18 cellular contexts compared by ENCODE assay signal in the genomic region with DNA sequence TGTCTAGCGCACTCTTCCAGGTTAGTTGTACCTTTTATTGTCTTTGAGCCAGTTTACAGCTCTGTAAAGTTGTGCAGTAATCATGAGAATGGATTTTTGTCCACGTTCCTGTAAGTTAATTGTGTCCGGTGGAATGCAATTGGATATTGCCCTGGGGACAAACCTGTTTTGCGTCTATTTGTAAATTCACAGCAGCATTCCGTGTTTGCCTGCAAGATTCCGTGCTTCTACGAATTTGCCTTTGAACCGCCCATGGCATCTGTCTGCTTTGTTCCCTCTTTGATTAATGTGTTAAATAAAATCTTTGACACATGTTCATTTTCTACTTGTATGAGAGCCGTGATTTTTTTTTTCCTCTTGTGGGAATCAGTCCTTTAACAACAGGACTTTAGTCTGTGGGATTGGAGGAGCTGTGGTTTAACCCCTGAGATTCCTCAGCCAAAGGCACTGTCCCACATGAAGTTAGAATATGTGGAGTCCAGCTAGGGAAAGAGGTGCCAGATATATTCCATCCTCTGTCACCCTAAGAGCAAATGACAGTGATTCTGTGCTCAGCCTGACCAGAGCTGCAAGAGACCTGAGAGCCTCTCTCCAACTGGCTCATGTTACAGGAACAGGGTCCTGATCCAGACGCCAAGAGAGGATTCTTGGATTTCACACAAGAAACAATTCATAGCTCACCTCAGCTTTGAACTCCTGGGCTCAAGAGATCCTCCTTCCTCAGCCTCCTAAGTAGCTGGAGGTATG.
DNase-seq lines count a peak whose midpoint lies in the region; ATAC-seq, FAIRE-seq and TF ChIP-seq lines count a peak whose summit lies in the region.
"Had no signal": no experiment of that assay in that cellular context is flagged by ENCODE, and none has a peak within 500 bp of the region (broad histone marks: within the 10 kb centered on the region; RNA-seq: fewer than 3 reads in every experiment).

No MANE protein-coding gene starts in this region.

- H4K20me1 ChIP-seq in astrocyte (ENCODE audit: insufficient read depth, low read length), result no peaks in the 10 kb centered on the region

- no peak for TF ChIP-seq CTCF in astrocyte (IDR thresholded peaks at IDR 0.05; ENCODE audit: insufficient read depth, low read depth, low read length)
- TF ChIP-seq CTCF in omental fat pad (IDR thresholded peaks at IDR 0.05), result no peak

- DNase-seq in DMS114 treated with DMSO at 0.1 percent for 48 hours (lab: John Stamatoyannopoulos, UW; ENCODE audit: unreplicated experiment) (peak; percentile 16), LoVo (ENCODE audit: low spot score) (peak; percentile 72), astrocyte (ENCODE audit: low read depth) (no peak), myocyte (ENCODE audit: low read depth) (peak; percentile 5), omental fat pad (ENCODE audit: low spot score) (no peak), middle frontal gyrus (ENCODE audit: extremely low spot score, low spot score) (no peak), medulla oblongata (ENCODE audit: extremely low spot score) (no peak)
- DNase-seq: activated gamma-delta T cell treated with Interleukin-2 at 50 U/mL for 16 hours; GDM1; NCI-H187 treated with DMSO at 0.1 percent for 48 hours; NCI-H82; nucleus accumbens; stimulated activated CD4-positive, alpha-beta T cell treated with anti-CD3 and anti-CD28 coated beads, Interleukin-4, amount 100 ng/mL, for 4 hours had no signal

- no peaks in the 10 kb centered on the region for H3K79me2 ChIP-seq in astrocyte (ENCODE audit: insufficient read depth, low read length)

- H3K27ac ChIP-seq in astrocyte (ENCODE audit: low read depth, low read length), result no peak overlapping the region
- H3K27ac ChIP-seq: ascending aorta, esophagus muscularis mucosa had no signal

- no peak overlapping the region for H3K4me3 ChIP-seq in astrocyte (ENCODE audit: insufficient read depth, low read depth, low read length)
- H3K4me3 ChIP-seq: ascending aorta, esophagus muscularis mucosa had no signal

- no peaks in the 10 kb centered on the region for H3K36me3 Mint-ChIP-seq in astrocyte (ENCODE audit: low read depth, unreplicated experiment)

- H3K9me3 ChIP-seq in astrocyte (ENCODE audit: insufficient read depth, low read depth, low read length), result no peaks in the 10 kb centered on the region
- H3K9me3 ChIP-seq: ascending aorta, esophagus muscularis mucosa had no signal

- FAIRE-seq in astrocyte (lab: Jason Lieb, UNC), result no peak
- FAIRE-seq: H54 had no signal

- H2AFZ ChIP-seq in astrocyte (ENCODE audit: low read depth, low read length), result no peak overlapping the region

- H3K27me3 Mint-ChIP-seq in astrocyte (ENCODE audit: low read depth, unreplicated experiment), result peaks cover 11% of the 10 kb centered on the region

- H3K4me1 Mint-ChIP-seq in astrocyte (ENCODE audit: low read depth, unreplicated experiment), result peaks cover 2% of the 10 kb centered on the region

- H3K4me3 Mint-ChIP-seq in astrocyte (ENCODE audit: unreplicated experiment), result no peak overlapping the region

- peaks cover 4% of the 10 kb centered on the region for H3K4me1 ChIP-seq in astrocyte (ENCODE audit: insufficient read depth, low read length)
- H3K4me1 ChIP-seq: ascending aorta had no signal

- no peaks in the 10 kb centered on the region for H3K36me3 ChIP-seq in astrocyte (ENCODE audit: insufficient read depth, low read length)
- H3K36me3 ChIP-seq: ascending aorta, esophagus muscularis mucosa had no signal

- ATAC-seq in GM21381 (IDR thresholded peaks at IDR 0.05; ENCODE audit: unreplicated experiment) (no peak), omental fat pad (ENCODE audit: low FRiP score) (no peak)
- ATAC-seq: activated CD4-positive, CD25-positive, alpha-beta regulatory T cell treated with anti-CD3 and anti-CD28 coated beads, Interleukin-2, amount 50 U/mL, for 24 hours had no signal

- H3K4me2 ChIP-seq in astrocyte (ENCODE audit: low read length), result no peak overlapping the region

- peaks cover 12% of the 10 kb centered on the region for H3K27me3 ChIP-seq in astrocyte (ENCODE audit: insufficient read depth, low read length)
- H3K27me3 ChIP-seq: ascending aorta had no signal

- H3K27ac Mint-ChIP-seq in astrocyte (ENCODE audit: unreplicated experiment), result peak overlapping the region; percentile 7

- no peaks in the 10 kb centered on the region for H3K9me3 Mint-ChIP-seq in astrocyte (ENCODE audit: unreplicated experiment)

- H3K9ac ChIP-seq in astrocyte (ENCODE audit: low read length), result no peak overlapping the region

Comparison
In these comparisons a context has a peak if more than half of its experiments do, and no peak if none do; other contexts are left out.
1. DNase-seq: peak in DMS114 treated with DMSO at 0.1 percent for 48 hours (single experiment), LoVo (single experiment) and myocyte (single experiment); none in astrocyte (single experiment), omental fat pad (single experiment), middle frontal gyrus (single experiment) and medulla oblongata (single experiment).